In genomic region chr19:38267780-38268430, GRCh38 we compare ENCODE assay signal across 10 cellular contexts. TPM values are rescaled to one million over a fixed set of nuclear protein-coding genes. Genes with fewer than 3 reads are reported as not detected.
DNase-seq lines count a peak whose midpoint lies in the region; ATAC-seq and TF ChIP-seq lines count a peak whose summit lies in the region.
"Had no signal": no experiment of that assay in that cellular context is flagged by ENCODE, and none has a peak within 500 bp of the region (broad histone marks: within the 10 kb centered on the region; RNA-seq: fewer than 3 reads in every experiment).

No MANE protein-coding gene starts in this region.

- peak overlapping the region; percentile 89 for H3K4me2 ChIP-seq in mammary epithelial cell (ENCODE audit: insufficient read depth, low read depth, low read length)

- POLR2A ChIA-PET in activated CD8-positive, alpha-beta T cell treated with anti-CD3 and anti-CD28 coated beads for 36 hours (lab: Charles Lee) = interaction anchor here (1.1 kb wide), 1 partner anchor 8 kb away, joined by 3 read pairs; no protein-coding TSS in a partner anchor
- POLR2A ChIA-PET in activated CD8-positive, alpha-beta T cell treated with anti-CD3 and anti-CD28 coated beads, Interleukin-2, amount 10 ng/mL, durations not matched to agents 7 days and 5 days (lab: Charles Lee) = interaction anchor here (0.6 to 1.5 kb wide), 2 partner anchors 13 to 64 kb away, joined by 3 read pairs; no protein-coding TSS in a partner anchor

- H3K27me3 ChIP-seq in mammary epithelial cell (ENCODE audit: insufficient read depth, low read length) = no peaks in the 10 kb centered on the region
- H3K27me3 ChIP-seq in upper lobe of left lung = no peaks in the 10 kb centered on the region

- H3K36me3 ChIP-seq in mammary epithelial cell (ENCODE audit: insufficient read depth, low read length) = peaks cover 3% of the 10 kb centered on the region
- no peaks in the 10 kb centered on the region for H3K36me3 ChIP-seq in mesodermal cell (ENCODE audit: control insufficient read depth, insufficient read depth, low read length)
- H3K36me3 ChIP-seq in upper lobe of left lung = no peaks in the 10 kb centered on the region

- dilution Hi-C loops in mammary epithelial cell (cut with HindIII; ENCODE audit: low sequenced_read_pairs) = no loop called here

- CTCF ChIA-PET in activated CD8-positive, alpha-beta T cell treated with anti-CD3 and anti-CD28 coated beads for 36 hours (lab: Charles Lee) = no interaction called here
- CTCF ChIA-PET in activated CD8-positive, alpha-beta T cell treated with anti-CD3 and anti-CD28 coated beads, Interleukin-2, amount 10 ng/mL, durations not matched to agents 7 days and 5 days (lab: Charles Lee) = interaction anchor here (4.2 kb wide), 1 partner anchor 67 kb away, joined by 22 read pairs; the partner anchor contains the start of gene CATSPERG
- CTCF ChIA-PET in mammary epithelial cell (lab: Charles Lee; ENCODE audit: low non-redundant PET) = interaction anchor here (0.5 to 0.6 kb wide), 2 partner anchors 29 to 43 kb away, joined by 3 to 4 read pairs; no protein-coding TSS in a partner anchor

- peaks cover 85% of the 10 kb centered on the region for H3K79me2 ChIP-seq in mammary epithelial cell (ENCODE audit: insufficient read depth, low read length)

- H3K9ac ChIP-seq in mammary epithelial cell (ENCODE audit: insufficient read depth, low read length) = peak overlapping the region; percentile 89

- H3K36me3 Mint-ChIP-seq in activated CD8-positive, alpha-beta T cell treated with anti-CD3 and anti-CD28 coated beads for 36 hours (ENCODE audit: low read depth) = no peaks in the 10 kb centered on the region
- H3K36me3 Mint-ChIP-seq in activated CD8-positive, alpha-beta T cell treated with anti-CD3 and anti-CD28 coated beads, Interleukin-2, amount 10 ng/mL, durations not matched to agents 7 days and 5 days (ENCODE audit: low read depth) = peaks cover 1% of the 10 kb centered on the region

- no TSS peak for BruUV-seq in mammary epithelial cell (replicated peaks; lab: Mats Ljungman, UMichigan)

- H3K27ac Mint-ChIP-seq in activated CD8-positive, alpha-beta T cell treated with anti-CD3 and anti-CD28 coated beads for 36 hours = peak overlapping the region; percentile 41
- no peak overlapping the region for H3K27ac Mint-ChIP-seq in activated CD8-positive, alpha-beta T cell treated with anti-CD3 and anti-CD28 coated beads, Interleukin-2, amount 10 ng/mL, durations not matched to agents 7 days and 5 days

- H3K4me3 Mint-ChIP-seq in activated CD8-positive, alpha-beta T cell treated with anti-CD3 and anti-CD28 coated beads for 36 hours = no peak overlapping the region
- no peak overlapping the region for H3K4me3 Mint-ChIP-seq in activated CD8-positive, alpha-beta T cell treated with anti-CD3 and anti-CD28 coated beads, Interleukin-2, amount 10 ng/mL, durations not matched to agents 7 days and 5 days

- no peak for TF ChIP-seq POLR2A in upper lobe of left lung (IDR thresholded peaks at IDR 0.05)

- H3K4me3 ChIP-seq in mammary epithelial cell (replicated peaks in 1 of 3; ENCODE audit: insufficient read depth in 1 of 3, low read depth in 2 of 3, low read length in 3 of 3) = peak overlapping the region; percentile 30 to 95 (median 83)
- H3K4me3 ChIP-seq in mesodermal cell (ENCODE audit: extremely low read depth, insufficient read depth, low read length, poor library complexity, severe bottlenecking) = no peak overlapping the region
- H3K4me3 ChIP-seq in upper lobe of left lung = peak overlapping the region in 1 of 4 donors; percentile 76

- H3K9me3 ChIP-seq in mammary epithelial cell (replicated peaks; ENCODE audit: insufficient read depth, low read length) = no peaks in the 10 kb centered on the region
- H3K9me3 ChIP-seq in mesodermal cell (ENCODE audit: control insufficient read depth, low read length) = no peaks in the 10 kb centered on the region
- H3K9me3 ChIP-seq in upper lobe of left lung = no peaks in the 10 kb centered on the region

- peaks cover 43% of the 10 kb centered on the region for H3K4me1 ChIP-seq in mammary epithelial cell (ENCODE audit: insufficient read depth, low read length)
- peaks cover 37% of the 10 kb centered on the region for H3K4me1 ChIP-seq in mesodermal cell (ENCODE audit: control insufficient read depth, insufficient read depth, low read length, poor library complexity, severe bottlenecking)
- H3K4me1 ChIP-seq in upper lobe of left lung = peaks cover 16 to 59% (median 32%) of the 10 kb centered on the region in 4 donors

- H3K4me1 Mint-ChIP-seq in activated CD8-positive, alpha-beta T cell treated with anti-CD3 and anti-CD28 coated beads for 36 hours (ENCODE audit: low read depth) = peaks cover 45% of the 10 kb centered on the region
- H3K4me1 Mint-ChIP-seq in activated CD8-positive, alpha-beta T cell treated with anti-CD3 and anti-CD28 coated beads, Interleukin-2, amount 10 ng/mL, durations not matched to agents 7 days and 5 days (ENCODE audit: low read depth) = peaks cover 27% of the 10 kb centered on the region

- ATAC-seq in activated CD8-positive, alpha-beta T cell treated with anti-CD3 and anti-CD28 coated beads for 36 hours = no peak
- ATAC-seq in activated CD8-positive, alpha-beta T cell treated with anti-CD3 and anti-CD28 coated beads, Interleukin-2, amount 10 ng/mL, durations not matched to agents 7 days and 5 days = no peak
- no peak for ATAC-seq in upper lobe of left lung (ENCODE audit: low FRiP score in 2 of 2)

- H3K9me3 Mint-ChIP-seq in activated CD8-positive, alpha-beta T cell treated with anti-CD3 and anti-CD28 coated beads for 36 hours = no peaks in the 10 kb centered on the region
- no peaks in the 10 kb centered on the region for H3K9me3 Mint-ChIP-seq in activated CD8-positive, alpha-beta T cell treated with anti-CD3 and anti-CD28 coated beads, Interleukin-2, amount 10 ng/mL, durations not matched to agents 7 days and 5 days (ENCODE audit: insufficient read depth)

- DNase-seq in activated CD8-positive, alpha-beta T cell treated with anti-CD3 and anti-CD28 coated beads for 36 hours = no peak
- DNase-seq in activated CD8-positive, alpha-beta T cell treated with anti-CD3 and anti-CD28 coated beads, Interleukin-2, amount 10 ng/mL, durations not matched to agents 7 days and 5 days = no peak
- peak; percentile 52 for DNase-seq in mammary epithelial cell
- peak in 1 of 2 donors; percentile 79 for DNase-seq in upper lobe of left lung
- no peak for DNase-seq in superior temporal gyrus (ENCODE audit: extremely low spot score)
- no peak for DNase-seq in stimulated activated CD8-positive, alpha-beta memory T cell treated with anti-CD3 and anti-CD28 coated beads, Interleukin-4, amount 100 ng/mL, for 48 hours
- DNase-seq in hepatic stellate cell (ENCODE audit: low spot score) = no peak
- DNase-seq: stimulated activated CD4-positive, alpha-beta T cell treated with anti-CD3 and anti-CD28 coated beads, Interleukin-2, amount 100 ng/mL, for 24 hours; substantia nigra had no signal

- no peak for TF ChIP-seq EP300 in upper lobe of left lung (IDR thresholded peaks at IDR 0.05)

- peak overlapping the region; percentile 90 for H3K27ac ChIP-seq in mammary epithelial cell (ENCODE audit: insufficient read depth, low read depth, low read length)
- H3K27ac ChIP-seq in mesodermal cell (ENCODE audit: low read depth, low read length, severe bottlenecking) = peak overlapping the region; percentile 49
- peak overlapping the region; percentile 72 to 97 (median 93) for H3K27ac ChIP-seq in upper lobe of left lung

- 26% methylated on average over 8 of the region's 10 CpGs for WGBS in mammary epithelial cell (ENCODE audit: low coverage, missing lambda C conversion rate)
- 68 to 75% methylated on average over 9 to 10 of the region's 10 CpGs for WGBS in mesodermal cell (ENCODE audit: insufficient coverage in 2 of 2), 2 experiments
- WGBS in upper lobe of left lung, 2 donors = 55 to 61% methylated on average over 10 of the region's 10 CpGs

- peaks cover 3% of the 10 kb centered on the region for H4K20me1 ChIP-seq in mammary epithelial cell (ENCODE audit: insufficient read depth, low read length)

- no peak overlapping the region for H2AFZ ChIP-seq in mammary epithelial cell (ENCODE audit: low read depth, low read length)

- in situ Hi-C loops in mammary epithelial cell (cut with MboI; ENCODE audit: low sequenced_read_pairs in 2 of 2) = no loop called here

- no peak for TF ChIP-seq CTCF in activated CD8-positive, alpha-beta T cell treated with anti-CD3 and anti-CD28 coated beads for 36 hours (IDR thresholded peaks at IDR 0.05)
- TF ChIP-seq CTCF in mammary epithelial cell (conservative IDR thresholded peaks at IDR 0.05 in 1 of 2, IDR thresholded peaks at IDR 0.05 in 1 of 2; ENCODE audit: extremely low read depth in 1 of 2, insufficient read depth in 1 of 2, low read depth in 1 of 2, low read length in 2 of 2) (no peak), upper lobe of left lung (IDR thresholded peaks at IDR 0.05) (no peak)

- intact Hi-C loops in activated CD8-positive, alpha-beta T cell treated with anti-CD3 and anti-CD28 coated beads for 36 hours (cut with micrococcal nuclease) = loop anchor here (10.0 kb wide), 1 partner anchor 47 kb away; the partner anchor contains the start of genes KCNK6 and YIF1B
- intact Hi-C loops in mammary epithelial cell (cut with micrococcal nuclease) = loop anchor here (1.0 to 2.0 kb wide), 2 partner anchors 12 to 53 kb away; no protein-coding TSS in a partner anchor

- H3K27me3 Mint-ChIP-seq in activated CD8-positive, alpha-beta T cell treated with anti-CD3 and anti-CD28 coated beads for 36 hours = no peaks in the 10 kb centered on the region
- no peaks in the 10 kb centered on the region for H3K27me3 Mint-ChIP-seq in activated CD8-positive, alpha-beta T cell treated with anti-CD3 and anti-CD28 coated beads, Interleukin-2, amount 10 ng/mL, durations not matched to agents 7 days and 5 days (ENCODE audit: low read depth)

RNA-seq across cellular contexts. Expression of gene SPINT2, which starts 3.5 kb away (rescaled TPM):
- total RNA-seq in activated CD8-positive, alpha-beta T cell treated with anti-CD3 and anti-CD28 coated beads for 36 hours = 10 to 100 TPM; 56.2 to 68.4 TPM
- total RNA-seq in activated CD8-positive, alpha-beta T cell treated with anti-CD3 and anti-CD28 coated beads, Interleukin-2, amount 10 ng/mL, durations not matched to agents 7 days and 5 days = 10 to 100 TPM; 31.5 to 35.1 TPM
- 100 to 1,000 TPM; 775 to 871 TPM for total RNA-seq in mammary epithelial cell
- 333 TPM for polyA plus RNA-seq in mammary epithelial cell
- polyA minus RNA-seq in mammary epithelial cell = 334 TPM
- 61.6 TPM for polyA plus RNA-seq in mesodermal cell (2013, experiment 1 of 2)
- polyA plus RNA-seq in mesodermal cell (2013, experiment 2 of 2) = 52.0 TPM
- 100 to 1,000 TPM; 192 to 583 (median 317) TPM for total RNA-seq in upper lobe of left lung

RNA-seq across cellular contexts. Expression of gene PPP1R14A, which starts 11.7 kb away (rescaled TPM):
- 1 to 10 TPM in 1 of 2 experiments, under 1 TPM in 1; 0.60 to 1.5 TPM for total RNA-seq in activated CD8-positive, alpha-beta T cell treated with anti-CD3 and anti-CD28 coated beads for 36 hours
- total RNA-seq in activated CD8-positive, alpha-beta T cell treated with anti-CD3 and anti-CD28 coated beads, Interleukin-2, amount 10 ng/mL, durations not matched to agents 7 days and 5 days = not detected
- 10 to 100 TPM in 1 of 2 donors, 1 to 10 TPM in 1; 4.2 to 10.2 TPM for total RNA-seq in mammary epithelial cell
- 3.4 TPM for polyA plus RNA-seq in mammary epithelial cell
- polyA minus RNA-seq in mammary epithelial cell = not detected
- polyA plus RNA-seq in mesodermal cell (2013, experiment 1 of 2) = 17.3 TPM
- 16.8 TPM for polyA plus RNA-seq in mesodermal cell (2013, experiment 2 of 2)
- total RNA-seq in upper lobe of left lung = 100 to 1,000 TPM in 3 of 6 donors, 10 to 100 TPM in 3; 71.2 to 236 (median 96.2) TPM

RNA-seq across cellular contexts. Expression of gene C19orf33, which starts 36.1 kb away (rescaled TPM):
- not detected for total RNA-seq in activated CD8-positive, alpha-beta T cell treated with anti-CD3 and anti-CD28 coated beads for 36 hours
- total RNA-seq in activated CD8-positive, alpha-beta T cell treated with anti-CD3 and anti-CD28 coated beads, Interleukin-2, amount 10 ng/mL, durations not matched to agents 7 days and 5 days = not detected
- total RNA-seq in mammary epithelial cell (100 to 1,000 TPM in 1 of 2 donors, 10 to 100 TPM in 1; 39.7 to 162 TPM), upper lobe of left lung (100 to 1,000 TPM in 4 of 6 donors, 10 to 100 TPM in 2; 65.0 to 251 (median 144) TPM)
- polyA plus RNA-seq in mammary epithelial cell = 445 TPM
- 5.5 TPM for polyA minus RNA-seq in mammary epithelial cell
- polyA plus RNA-seq in mesodermal cell (2013, experiment 1 of 2) = not detected
- not detected for polyA plus RNA-seq in mesodermal cell (2013, experiment 2 of 2)

RNA-seq across cellular contexts. Expression of gene DPF1, which starts 43.9 kb away (rescaled TPM):
- 1 to 10 TPM in 1 of 2 experiments, under 1 TPM in 1; 0.47 to 1.0 TPM for total RNA-seq in activated CD8-positive, alpha-beta T cell treated with anti-CD3 and anti-CD28 coated beads for 36 hours
- total RNA-seq in activated CD8-positive, alpha-beta T cell treated with anti-CD3 and anti-CD28 coated beads, Interleukin-2, amount 10 ng/mL, durations not matched to agents 7 days and 5 days = under 1 TPM; 0.16 to 0.29 TPM
- total RNA-seq in mammary epithelial cell (1 to 10 TPM; 3.0 to 6.2 TPM), upper lobe of left lung (under 1 TPM in 2 of 6 donors, not detected in 4; 0.40 to 0.46 TPM)
- 1.6 TPM for polyA plus RNA-seq in mammary epithelial cell
- not detected for polyA minus RNA-seq in mammary epithelial cell
- polyA plus RNA-seq in mesodermal cell (2013, experiment 1 of 2) = 4.5 TPM
- 2.6 TPM for polyA plus RNA-seq in mesodermal cell (2013, experiment 2 of 2)

RNA-seq across cellular contexts. Expression of gene YIF1B, which starts 47.8 kb away (rescaled TPM):
- total RNA-seq in activated CD8-positive, alpha-beta T cell treated with anti-CD3 and anti-CD28 coated beads for 36 hours = 10 to 100 TPM; 75.6 to 79.0 TPM
- total RNA-seq in activated CD8-positive, alpha-beta T cell treated with anti-CD3 and anti-CD28 coated beads, Interleukin-2, amount 10 ng/mL, durations not matched to agents 7 days and 5 days = 10 to 100 TPM; 66.6 to 72.3 TPM
- total RNA-seq in mammary epithelial cell (10 to 100 TPM; 43.8 to 74.7 TPM), upper lobe of left lung (10 to 100 TPM; 15.3 to 45.8 (median 29.8) TPM)
- polyA plus RNA-seq in mammary epithelial cell = 44.8 TPM
- 20.7 TPM for polyA minus RNA-seq in mammary epithelial cell
- polyA plus RNA-seq in mesodermal cell (2013, experiment 1 of 2) = 106 TPM
- polyA plus RNA-seq in mesodermal cell (2013, experiment 2 of 2) = 89.0 TPM

Comparison
In these comparisons a context has a peak if more than half of its experiments do, and no peak if none do; other contexts are left out.
1. RNA of gene PPP1R14A, which starts 11.7 kb away (total RNA-seq): 71.2 to 236 TPM in upper lobe of left lung; 4.2 to 10.2 TPM in mammary epithelial cell, 0.60 to 1.5 TPM in activated CD8-positive, alpha-beta T cell treated with anti-CD3 and anti-CD28 coated beads for 36 hours and not detected in activated CD8-positive, alpha-beta T cell treated with anti-CD3 and anti-CD28 coated beads, Interleukin-2, amount 10 ng/mL, durations not matched to agents 7 days and 5 days; every median in the first group is over 4 times any median in the second.
2. RNA of gene C19orf33, which starts 36.1 kb away (total RNA-seq): 39.7 to 162 TPM in mammary epithelial cell and 65.0 to 251 TPM in upper lobe of left lung; not detected in activated CD8-positive, alpha-beta T cell treated with anti-CD3 and anti-CD28 coated beads for 36 hours and not detected in activated CD8-positive, alpha-beta T cell treated with anti-CD3 and anti-CD28 coated beads, Interleukin-2, amount 10 ng/mL, durations not matched to agents 7 days and 5 days; every median in the first group is over 10 times any median in the second.
3. Peak in every context shown above with its lines, with median percentiles within 50 percentile points of each other: H3K27ac ChIP-seq.